1 cellular context compared by ENCODE assay signal in the genomic region with DNA sequence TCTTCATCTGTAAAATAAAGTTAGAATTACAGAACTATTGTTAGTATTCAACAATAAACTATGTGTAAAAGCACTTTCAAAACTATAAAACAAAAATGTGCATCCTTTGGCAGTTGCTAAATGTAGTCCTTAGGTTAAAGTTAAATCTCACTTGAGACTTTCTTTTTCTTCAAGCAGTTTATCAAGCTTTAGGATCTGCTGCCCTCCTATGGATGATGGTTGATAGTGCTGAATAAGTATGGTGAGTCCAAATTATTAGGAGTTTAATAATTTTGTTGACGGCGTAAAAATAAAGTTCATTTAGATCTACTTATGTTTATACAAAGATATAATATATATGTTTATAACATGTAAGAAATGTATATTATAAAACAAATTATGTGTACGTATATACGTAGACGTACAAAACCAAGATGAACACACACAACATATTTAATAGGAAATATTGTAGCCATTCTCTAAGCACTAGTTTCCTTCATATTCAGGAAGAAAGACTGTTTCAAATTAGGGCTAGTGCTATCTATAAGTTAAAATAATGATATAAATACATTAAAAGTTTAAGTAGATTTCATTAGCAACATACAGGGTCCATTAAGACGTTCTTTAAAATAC.
TF ChIP-seq lines count a peak whose summit lies in the region.

No MANE protein-coding gene starts in this region.

TF ChIP-seq in GM23338, 12 proteins besides CTCF, POLR2A, EP300 and RAD21 (continued from another document):
- TF ChIP-seq, protein P1, sequence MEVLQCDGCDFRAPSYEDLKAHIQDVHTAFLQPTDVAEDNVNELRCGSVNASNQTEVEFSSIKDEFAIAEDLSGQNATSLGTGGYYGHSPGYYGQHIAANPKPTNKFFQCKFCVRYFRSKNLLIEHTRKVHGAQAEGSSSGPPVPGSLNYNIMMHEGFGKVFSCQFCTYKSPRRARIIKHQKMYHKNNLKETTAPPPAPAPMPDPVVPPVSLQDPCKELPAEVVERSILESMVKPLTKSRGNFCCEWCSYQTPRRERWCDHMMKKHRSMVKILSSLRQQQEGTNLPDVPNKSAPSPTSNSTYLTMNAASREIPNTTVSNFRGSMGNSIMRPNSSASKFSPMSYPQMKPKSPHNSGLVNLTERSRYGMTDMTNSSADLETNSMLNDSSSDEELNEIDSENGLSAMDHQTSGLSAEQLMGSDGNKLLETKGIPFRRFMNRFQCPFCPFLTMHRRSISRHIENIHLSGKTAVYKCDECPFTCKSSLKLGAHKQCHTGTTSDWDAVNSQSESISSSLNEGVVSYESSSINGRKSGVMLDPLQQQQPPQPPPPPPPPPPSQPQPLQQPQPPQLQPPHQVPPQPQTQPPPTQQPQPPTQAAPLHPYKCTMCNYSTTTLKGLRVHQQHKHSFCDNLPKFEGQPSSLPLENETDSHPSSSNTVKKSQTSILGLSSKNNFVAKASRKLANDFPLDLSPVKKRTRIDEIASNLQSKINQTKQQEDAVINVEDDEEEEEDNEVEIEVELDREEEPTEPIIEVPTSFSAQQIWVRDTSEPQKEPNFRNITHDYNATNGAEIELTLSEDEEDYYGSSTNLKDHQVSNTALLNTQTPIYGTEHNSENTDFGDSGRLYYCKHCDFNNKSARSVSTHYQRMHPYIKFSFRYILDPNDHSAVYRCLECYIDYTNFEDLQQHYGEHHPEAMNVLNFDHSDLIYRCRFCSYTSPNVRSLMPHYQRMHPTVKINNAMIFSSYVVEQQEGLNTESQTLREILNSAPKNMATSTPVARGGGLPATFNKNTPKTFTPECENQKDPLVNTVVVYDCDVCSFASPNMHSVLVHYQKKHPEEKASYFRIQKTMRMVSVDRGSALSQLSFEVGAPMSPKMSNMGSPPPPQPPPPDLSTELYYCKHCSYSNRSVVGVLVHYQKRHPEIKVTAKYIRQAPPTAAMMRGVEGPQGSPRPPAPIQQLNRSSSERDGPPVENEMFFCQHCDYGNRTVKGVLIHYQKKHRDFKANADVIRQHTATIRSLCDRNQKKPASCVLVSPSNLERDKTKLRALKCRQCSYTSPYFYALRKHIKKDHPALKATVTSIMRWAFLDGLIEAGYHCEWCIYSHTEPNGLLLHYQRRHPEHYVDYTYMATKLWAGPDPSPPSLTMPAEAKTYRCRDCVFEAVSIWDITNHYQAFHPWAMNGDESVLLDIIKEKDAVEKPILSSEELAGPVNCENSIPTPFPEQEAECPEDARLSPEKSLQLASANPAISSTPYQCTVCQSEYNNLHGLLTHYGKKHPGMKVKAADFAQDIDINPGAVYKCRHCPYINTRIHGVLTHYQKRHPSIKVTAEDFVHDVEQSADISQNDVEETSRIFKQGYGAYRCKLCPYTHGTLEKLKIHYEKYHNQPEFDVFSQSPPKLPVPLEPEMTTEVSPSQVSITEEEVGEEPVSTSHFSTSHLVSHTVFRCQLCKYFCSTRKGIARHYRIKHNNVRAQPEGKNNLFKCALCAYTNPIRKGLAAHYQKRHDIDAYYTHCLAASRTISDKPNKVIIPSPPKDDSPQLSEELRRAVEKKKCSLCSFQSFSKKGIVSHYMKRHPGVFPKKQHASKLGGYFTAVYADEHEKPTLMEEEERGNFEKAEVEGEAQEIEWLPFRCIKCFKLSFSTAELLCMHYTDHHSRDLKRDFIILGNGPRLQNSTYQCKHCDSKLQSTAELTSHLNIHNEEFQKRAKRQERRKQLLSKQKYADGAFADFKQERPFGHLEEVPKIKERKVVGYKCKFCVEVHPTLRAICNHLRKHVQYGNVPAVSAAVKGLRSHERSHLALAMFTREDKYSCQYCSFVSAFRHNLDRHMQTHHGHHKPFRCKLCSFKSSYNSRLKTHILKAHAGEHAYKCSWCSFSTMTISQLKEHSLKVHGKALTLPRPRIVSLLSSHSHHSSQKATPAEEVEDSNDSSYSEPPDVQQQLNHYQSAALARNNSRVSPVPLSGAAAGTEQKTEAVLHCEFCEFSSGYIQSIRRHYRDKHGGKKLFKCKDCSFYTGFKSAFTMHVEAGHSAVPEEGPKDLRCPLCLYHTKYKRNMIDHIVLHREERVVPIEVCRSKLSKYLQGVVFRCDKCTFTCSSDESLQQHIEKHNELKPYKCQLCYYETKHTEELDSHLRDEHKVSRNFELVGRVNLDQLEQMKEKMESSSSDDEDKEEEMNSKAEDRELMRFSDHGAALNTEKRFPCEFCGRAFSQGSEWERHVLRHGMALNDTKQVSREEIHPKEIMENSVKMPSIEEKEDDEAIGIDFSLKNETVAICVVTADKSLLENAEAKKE (CRISPR knock-in tag; IDR thresholded peaks at IDR 0.05), result no peak
- TF ChIP-seq EZH2phosphoT487 (IDR thresholded peaks at IDR 0.05; ENCODE audit: unreplicated experiment) (no peak), ZNF331 (CRISPR knock-in tag; IDR thresholded peaks at IDR 0.05; ENCODE audit: low read depth) (no peak), CREB1 (CRISPR knock-in tag; IDR thresholded peaks at IDR 0.05; ENCODE audit: low read depth) (no peak), JUNB (IDR thresholded peaks at IDR 0.05; ENCODE audit: unreplicated experiment) (no peak), NANOG (IDR thresholded peaks at IDR 0.05; ENCODE audit: borderline replicate concordance) (no peak), STAT1 (IDR thresholded peaks at IDR 0.05; ENCODE audit: unreplicated experiment) (no peak), EZH2 (IDR thresholded peaks at IDR 0.05; ENCODE audit: low read depth, unreplicated experiment) (no peak)
- TF ChIP-seq, protein P2, sequence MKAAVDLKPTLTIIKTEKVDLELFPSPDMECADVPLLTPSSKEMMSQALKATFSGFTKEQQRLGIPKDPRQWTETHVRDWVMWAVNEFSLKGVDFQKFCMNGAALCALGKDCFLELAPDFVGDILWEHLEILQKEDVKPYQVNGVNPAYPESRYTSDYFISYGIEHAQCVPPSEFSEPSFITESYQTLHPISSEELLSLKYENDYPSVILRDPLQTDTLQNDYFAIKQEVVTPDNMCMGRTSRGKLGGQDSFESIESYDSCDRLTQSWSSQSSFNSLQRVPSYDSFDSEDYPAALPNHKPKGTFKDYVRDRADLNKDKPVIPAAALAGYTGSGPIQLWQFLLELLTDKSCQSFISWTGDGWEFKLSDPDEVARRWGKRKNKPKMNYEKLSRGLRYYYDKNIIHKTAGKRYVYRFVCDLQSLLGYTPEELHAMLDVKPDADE (IDR thresholded peaks at IDR 0.05), result no peak
- TF ChIP-seq, protein P3, sequence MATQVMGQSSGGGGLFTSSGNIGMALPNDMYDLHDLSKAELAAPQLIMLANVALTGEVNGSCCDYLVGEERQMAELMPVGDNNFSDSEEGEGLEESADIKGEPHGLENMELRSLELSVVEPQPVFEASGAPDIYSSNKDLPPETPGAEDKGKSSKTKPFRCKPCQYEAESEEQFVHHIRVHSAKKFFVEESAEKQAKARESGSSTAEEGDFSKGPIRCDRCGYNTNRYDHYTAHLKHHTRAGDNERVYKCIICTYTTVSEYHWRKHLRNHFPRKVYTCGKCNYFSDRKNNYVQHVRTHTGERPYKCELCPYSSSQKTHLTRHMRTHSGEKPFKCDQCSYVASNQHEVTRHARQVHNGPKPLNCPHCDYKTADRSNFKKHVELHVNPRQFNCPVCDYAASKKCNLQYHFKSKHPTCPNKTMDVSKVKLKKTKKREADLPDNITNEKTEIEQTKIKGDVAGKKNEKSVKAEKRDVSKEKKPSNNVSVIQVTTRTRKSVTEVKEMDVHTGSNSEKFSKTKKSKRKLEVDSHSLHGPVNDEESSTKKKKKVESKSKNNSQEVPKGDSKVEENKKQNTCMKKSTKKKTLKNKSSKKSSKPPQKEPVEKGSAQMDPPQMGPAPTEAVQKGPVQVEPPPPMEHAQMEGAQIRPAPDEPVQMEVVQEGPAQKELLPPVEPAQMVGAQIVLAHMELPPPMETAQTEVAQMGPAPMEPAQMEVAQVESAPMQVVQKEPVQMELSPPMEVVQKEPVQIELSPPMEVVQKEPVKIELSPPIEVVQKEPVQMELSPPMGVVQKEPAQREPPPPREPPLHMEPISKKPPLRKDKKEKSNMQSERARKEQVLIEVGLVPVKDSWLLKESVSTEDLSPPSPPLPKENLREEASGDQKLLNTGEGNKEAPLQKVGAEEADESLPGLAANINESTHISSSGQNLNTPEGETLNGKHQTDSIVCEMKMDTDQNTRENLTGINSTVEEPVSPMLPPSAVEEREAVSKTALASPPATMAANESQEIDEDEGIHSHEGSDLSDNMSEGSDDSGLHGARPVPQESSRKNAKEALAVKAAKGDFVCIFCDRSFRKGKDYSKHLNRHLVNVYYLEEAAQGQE (IDR thresholded peaks at IDR 0.05; ENCODE audit: unreplicated experiment), result no peak
